ENCODE assay signal across 19 cellular contexts in genomic region chr2:216560695-216561370, GRCh38.
DNase-seq lines count a peak whose midpoint lies in the region; ATAC-seq and TF ChIP-seq lines count a peak whose summit lies in the region.
"Had no signal": no experiment of that assay in that cellular context is flagged by ENCODE, and none has a peak within 500 bp of the region (broad histone marks: within the 10 kb centered on the region; RNA-seq: fewer than 3 reads in every experiment).

No MANE protein-coding gene starts in this region.

- H3K9me3 ChIP-seq in GM23248 (ENCODE audit: low read depth) (no peaks in the 10 kb centered on the region), smooth muscle cell (replicated peaks; ENCODE audit: low read depth) (no peaks in the 10 kb centered on the region), colonic mucosa (no peaks in the 10 kb centered on the region), psoas muscle (no peaks in the 10 kb centered on the region)
- H3K9me3 ChIP-seq: HAP-1 had no signal

- peak; percentile 90 for DNase-seq in GM23248
- peak; percentile 79 for DNase-seq in brain microvascular endothelial cell
- DNase-seq in mesothelial cell of epicardium (ENCODE audit: low spot score in 2 of 2, unreplicated experiment in 2 of 2), result no peak
- no peak for DNase-seq in smooth muscle cell (lab: John Stamatoyannopoulos, UW; ENCODE audit: unreplicated experiment)
- no peak for DNase-seq in colonic mucosa
- DNase-seq in psoas muscle, result no peak
- no peak for DNase-seq in KG1 (lab: John Stamatoyannopoulos, UW)
- DNase-seq: activated CD4-positive, alpha-beta T cell treated with anti-CD3 and anti-CD28 coated beads, Interleukin-2, amount 50 U/mL, for 48 hours; activated effector memory CD4-positive, alpha-beta T cell treated with anti-CD3 and anti-CD28 coated beads, Interleukin-2, amount 50 U/mL, for 16 hours; C1 segment of cervical spinal cord; DND-41; NCI-H345; occipital lobe; PC-9 had no signal

- no peak overlapping the region for H3K4me3 Mint-ChIP-seq in mesothelial cell of epicardium
- H3K4me3 Mint-ChIP-seq: stimulated activated effector memory CD8-positive, alpha-beta T cell treated with anti-CD3 and anti-CD28 coated beads, Interleukin-12 subunit alpha, Interleukin-12 subunit beta, amount 100 ng/mL, for 72 hours; T-helper 2 cell treated with Interferon-gamma antibody and Interleukin-4, amounts not matched to agents 5 μg/mL and 100 μg/mL, for 36 hours had no signal

- WGBS in GM23248 (ENCODE audit: low coverage in 1 of 2, low lambda C conversion rate in 2 of 2, missing lambda C conversion rate in 2 of 2), 2 experiments, result 28 to 32% methylated on average over 6 of the region's 6 CpGs
- WGBS in smooth muscle cell (ENCODE audit: low lambda C conversion rate), result 68% methylated on average over 6 of the region's 6 CpGs
- WGBS in psoas muscle, 3 donors, result 59 to 65% (median 59%) methylated on average over 6 of the region's 6 CpGs

- TF ChIP-seq CTCF in brain microvascular endothelial cell (IDR thresholded peaks at IDR 0.05; ENCODE audit: low read depth, low read length, missing control alignments), result no peak
- TF ChIP-seq CTCF in mesothelial cell of epicardium (IDR thresholded peaks at IDR 0.05; ENCODE audit: unreplicated experiment), result no peak
- no peak for TF ChIP-seq CTCF in smooth muscle cell (IDR thresholded peaks at IDR 0.05; ENCODE audit: borderline replicate concordance, insufficient read depth, poor library complexity, severe bottlenecking)
- no peak for TF ChIP-seq CTCF in colonic mucosa (IDR thresholded peaks at IDR 0.05)
- TF ChIP-seq CTCF in psoas muscle (IDR thresholded peaks at IDR 0.05), result no peak

- H3K36me3 ChIP-seq in GM23248 (ENCODE audit: low read depth), result no peaks in the 10 kb centered on the region
- no peaks in the 10 kb centered on the region for H3K36me3 ChIP-seq in brain microvascular endothelial cell (replicated peaks)
- H3K36me3 ChIP-seq in smooth muscle cell (ENCODE audit: low read depth), result no peaks in the 10 kb centered on the region
- H3K36me3 ChIP-seq in colonic mucosa, result no peaks in the 10 kb centered on the region
- H3K36me3 ChIP-seq in psoas muscle (ENCODE audit: insufficient read depth in 1 of 2, low read depth in 1 of 2), result no peaks in the 10 kb centered on the region
- H3K36me3 ChIP-seq: HAP-1 had no signal

- H3K4me2 ChIP-seq in GM23248 (ENCODE audit: unreplicated experiment), result peak overlapping the region; percentile 34
- peak overlapping the region; percentile 18 for H3K4me2 ChIP-seq in smooth muscle cell
- H3K4me2 ChIP-seq: PC-9 had no signal

- no peak for ATAC-seq in GM19035 (IDR thresholded peaks at IDR 0.05; ENCODE audit: unreplicated experiment)
- ATAC-seq in psoas muscle, result no peak
- ATAC-seq: left lobe of liver; stimulated activated effector memory CD8-positive, alpha-beta T cell treated with anti-CD3 and anti-CD28 coated beads, Interleukin-12 subunit alpha, Interleukin-12 subunit beta, amount 100 ng/mL, for 72 hours had no signal

- no peaks in the 10 kb centered on the region for H4K20me1 ChIP-seq in GM23248 (ENCODE audit: insufficient read depth)
- no peaks in the 10 kb centered on the region for H4K20me1 ChIP-seq in smooth muscle cell (ENCODE audit: low read depth)

- H3K4me3 ChIP-seq in GM23248 (no peak overlapping the region), brain microvascular endothelial cell (ENCODE audit: low read depth, low read length) (no peak overlapping the region), smooth muscle cell (no peak overlapping the region), colonic mucosa (no peak overlapping the region), psoas muscle (no peak overlapping the region)
- H3K4me3 ChIP-seq: HAP-1, PC-9 had no signal

- in situ Hi-C loops in GM23248 (cut with MboI) (no loop called here), brain microvascular endothelial cell (cut with HindIII; ENCODE audit: low pct_ligation_motif_present, low sequenced_read_pairs) (no loop called here)

- no peaks in the 10 kb centered on the region for H3K27me3 Mint-ChIP-seq in mesothelial cell of epicardium (ENCODE audit: low read depth)

- no peaks in the 10 kb centered on the region for H3K79me2 ChIP-seq in GM23248 (ENCODE audit: insufficient read depth)
- no peaks in the 10 kb centered on the region for H3K79me2 ChIP-seq in smooth muscle cell (ENCODE audit: low read depth)

- H3K9me2 ChIP-seq in GM23248 (ENCODE audit: insufficient read depth), result no peaks in the 10 kb centered on the region

- intact Hi-C loops in colonic mucosa (cut with DNase I) (no loop called here), psoas muscle (cut with DNase I) (no loop called here)

- peaks cover 4% of the 10 kb centered on the region for H3K9me3 Mint-ChIP-seq in mesothelial cell of epicardium
- H3K9me3 Mint-ChIP-seq: stimulated activated effector memory CD8-positive, alpha-beta T cell treated with anti-CD3 and anti-CD28 coated beads, Interleukin-12 subunit alpha, Interleukin-12 subunit beta, amount 100 ng/mL, for 72 hours; T-helper 2 cell treated with Interferon-gamma antibody and Interleukin-4, amounts not matched to agents 5 μg/mL and 100 μg/mL, for 36 hours had no signal

- H3K27ac ChIP-seq in GM23248, result peak overlapping the region; percentile 43
- H3K27ac ChIP-seq in brain microvascular endothelial cell, result peak overlapping the region; percentile 3
- no peak overlapping the region for H3K27ac ChIP-seq in smooth muscle cell (ENCODE audit: low read depth)
- no peak overlapping the region for H3K27ac ChIP-seq in colonic mucosa
- no peak overlapping the region for H3K27ac ChIP-seq in psoas muscle
- H3K27ac ChIP-seq: PC-9 had no signal

- no peaks in the 10 kb centered on the region for H3K36me3 Mint-ChIP-seq in mesothelial cell of epicardium
- H3K36me3 Mint-ChIP-seq: stimulated activated effector memory CD8-positive, alpha-beta T cell treated with anti-CD3 and anti-CD28 coated beads, Interleukin-12 subunit alpha, Interleukin-12 subunit beta, amount 100 ng/mL, for 72 hours had no signal

- H3K9ac ChIP-seq in GM23248, result no peak overlapping the region
- no peak overlapping the region for H3K9ac ChIP-seq in smooth muscle cell (ENCODE audit: low read depth)
- no peak overlapping the region for H3K9ac ChIP-seq in colonic mucosa (ENCODE audit: low read depth in 2 of 2, low read length in 2 of 2)

- H2AFZ ChIP-seq in GM23248 (peak overlapping the region; percentile 54), smooth muscle cell (ENCODE audit: low read depth) (no peak overlapping the region)
- H2AFZ ChIP-seq: PC-9 had no signal

- H3K4me1 Mint-ChIP-seq in mesothelial cell of epicardium, result peaks cover 44% of the 10 kb centered on the region

- peak overlapping the region; percentile 95 for H3K27ac Mint-ChIP-seq in mesothelial cell of epicardium
- H3K27ac Mint-ChIP-seq: stimulated activated effector memory CD8-positive, alpha-beta T cell treated with anti-CD3 and anti-CD28 coated beads, Interleukin-12 subunit alpha, Interleukin-12 subunit beta, amount 100 ng/mL, for 72 hours; T-helper 2 cell treated with Interferon-gamma antibody and Interleukin-4, amounts not matched to agents 5 μg/mL and 100 μg/mL, for 36 hours had no signal

- H3K4me1 ChIP-seq in GM23248 (ENCODE audit: insufficient read depth) (peaks cover 29% of the 10 kb centered on the region), smooth muscle cell (ENCODE audit: low read depth) (peaks cover 20% of the 10 kb centered on the region), colonic mucosa (no peaks in the 10 kb centered on the region), psoas muscle (peaks cover under 1% of the 10 kb centered on the region)
- H3K4me1 ChIP-seq: HAP-1 had no signal

- H3K27me3 ChIP-seq in GM23248 (replicated peaks; ENCODE audit: insufficient read depth) (no peaks in the 10 kb centered on the region), brain microvascular endothelial cell (replicated peaks) (no peaks in the 10 kb centered on the region), smooth muscle cell (ENCODE audit: low read depth) (no peaks in the 10 kb centered on the region), colonic mucosa (no peaks in the 10 kb centered on the region), psoas muscle (ENCODE audit: insufficient read depth in 3 of 3, low read length in 2 of 3) (no peaks in the 10 kb centered on the region)

- H3F3A ChIP-seq in GM23248 (ENCODE audit: insufficient read depth), result no peaks in the 10 kb centered on the region
- no peaks in the 10 kb centered on the region for H3F3A ChIP-seq in smooth muscle cell (ENCODE audit: low read depth)

Comparison
In these comparisons a context has a peak if more than half of its experiments do, and no peak if none do; other contexts are left out.
1. DNase-seq: peak in GM23248 (single experiment) and brain microvascular endothelial cell (single experiment); none in mesothelial cell of epicardium (0 of 2), smooth muscle cell (single experiment), colonic mucosa (single experiment), psoas muscle (0 of 2) and KG1 (single experiment).
2. H3K27ac ChIP-seq: peak in GM23248 (single experiment) and brain microvascular endothelial cell (single experiment); none in smooth muscle cell (single experiment), colonic mucosa (single experiment) and psoas muscle (single experiment).